In genomic region chr7:4235596-4235995, GRCh38 we compare ENCODE assay signal across 18 cellular contexts.
"Had no signal": no experiment of that assay in that cellular context is flagged by ENCODE, and none has a peak within 500 bp of the region (broad histone marks: within the 10 kb centered on the region; RNA-seq: fewer than 3 reads in every experiment).

No MANE protein-coding gene starts in this region.

- H3K9me3 Mint-ChIP-seq: natural killer cell treated with Interleukin-12 subunit alpha and Interleukin-12 subunit beta and Interleukin-15 and Interleukin-18, amount 100 ng/mL, for 72 hours had no signal

- H3K27ac Mint-ChIP-seq: activated CD8-positive, alpha-beta T cell treated with anti-CD3 and anti-CD28 coated beads, Interleukin-2, amount 10 ng/mL, durations not matched to agents 7 days and 5 days; activated naive CD8-positive, alpha-beta T cell; natural killer cell treated with Interleukin-12 subunit alpha and Interleukin-12 subunit beta and Interleukin-15 and Interleukin-18, amount 100 ng/mL, for 72 hours had no signal

- H3K36me3 Mint-ChIP-seq: activated naive CD8-positive, alpha-beta T cell; natural killer cell treated with Interleukin-12 subunit alpha and Interleukin-12 subunit beta and Interleukin-15 and Interleukin-18, amount 100 ng/mL, for 72 hours had no signal

- ATAC-seq: activated CD8-positive, alpha-beta T cell treated with anti-CD3 and anti-CD28 coated beads, Interleukin-2, amount 10 ng/mL, durations not matched to agents 7 days and 5 days; heart right ventricle; natural killer cell treated with Interleukin-12 subunit alpha and Interleukin-12 subunit beta and Interleukin-15 and Interleukin-18, amount 100 ng/mL, for 72 hours; stimulated activated naive CD8-positive, alpha-beta T cell treated with anti-CD3 and anti-CD28 coated beads, Interleukin-15, Interleukin-2, amounts not matched to agents 100 U/mL and 50 U/mL, for 24 hours had no signal

- H3K4me3 Mint-ChIP-seq: activated CD8-positive, alpha-beta T cell treated with anti-CD3 and anti-CD28 coated beads, Interleukin-2, amount 10 ng/mL, durations not matched to agents 7 days and 5 days; activated naive CD8-positive, alpha-beta T cell; natural killer cell treated with Interleukin-12 subunit alpha and Interleukin-12 subunit beta and Interleukin-15 and Interleukin-18, amount 100 ng/mL, for 72 hours had no signal

- DNase-seq: activated CD4-positive, alpha-beta T cell treated with anti-CD3 and anti-CD28 coated beads for 1 hour; activated CD4-positive, alpha-beta T cell treated with anti-CD3 and anti-CD28 coated beads, Interleukin-2, amount 50 U/mL, for 1 hour; activated CD8-positive, alpha-beta T cell treated with anti-CD3 and anti-CD28 coated beads, Interleukin-2, amount 10 ng/mL, durations not matched to agents 7 days and 5 days; activated naive CD4-positive, alpha-beta T cell; activated T-cell treated with anti-CD3 and anti-CD28 coated beads, Interleukin-2, amount 50 U/mL, for 1 hour; amniotic stem cell; heart right ventricle; kidney glomerular epithelial cell; midbrain; occipital lobe; retina; stimulated activated CD4-positive, alpha-beta T cell treated with anti-CD3 and anti-CD28 coated beads, Interleukin-12 subunit alpha, Interleukin-12 subunit beta, amount 100 ng/mL, for 4 hours; stimulated activated CD4-positive, alpha-beta T cell treated with anti-CD3 and anti-CD28 coated beads, Interleukin-4, amount 100 ng/mL, for 4 hours; stimulated activated naive CD8-positive, alpha-beta T cell treated with anti-CD3 and anti-CD28 coated beads, Interleukin-15, Interleukin-2, amounts not matched to agents 100 U/mL and 50 U/mL, for 24 hours; T-helper 1 cell; WERI-Rb-1 had no signal

- H3K27me3 Mint-ChIP-seq: activated naive CD8-positive, alpha-beta T cell had no signal
